In the genomic region with DNA sequence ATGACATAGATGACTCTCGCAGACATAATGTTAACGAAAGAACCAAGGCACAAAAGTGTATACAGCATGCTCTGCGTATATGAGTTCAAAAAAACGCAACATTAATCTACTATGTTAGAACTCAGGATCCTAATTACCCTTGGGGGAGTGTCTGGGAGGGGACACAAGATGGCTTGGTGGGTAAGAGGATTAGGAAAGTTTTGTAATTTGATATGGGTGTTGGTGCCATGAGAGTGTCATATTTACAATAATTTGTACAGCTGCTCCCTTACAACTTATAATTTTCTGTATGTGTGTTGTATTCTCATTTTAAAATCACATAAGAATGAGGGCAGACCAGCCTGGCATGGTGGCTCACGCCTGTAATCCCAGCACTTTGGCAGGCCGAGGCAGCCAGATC, we compare ENCODE assay signal across 1 cellular context.
TF ChIP-seq lines count a peak whose summit lies in the region.

No MANE protein-coding gene starts in this region.

TF ChIP-seq in HEK293, 187 proteins besides CTCF, POLR2A, EP300 and RAD21 (continued from another document):
- TF ChIP-seq, protein P1, sequence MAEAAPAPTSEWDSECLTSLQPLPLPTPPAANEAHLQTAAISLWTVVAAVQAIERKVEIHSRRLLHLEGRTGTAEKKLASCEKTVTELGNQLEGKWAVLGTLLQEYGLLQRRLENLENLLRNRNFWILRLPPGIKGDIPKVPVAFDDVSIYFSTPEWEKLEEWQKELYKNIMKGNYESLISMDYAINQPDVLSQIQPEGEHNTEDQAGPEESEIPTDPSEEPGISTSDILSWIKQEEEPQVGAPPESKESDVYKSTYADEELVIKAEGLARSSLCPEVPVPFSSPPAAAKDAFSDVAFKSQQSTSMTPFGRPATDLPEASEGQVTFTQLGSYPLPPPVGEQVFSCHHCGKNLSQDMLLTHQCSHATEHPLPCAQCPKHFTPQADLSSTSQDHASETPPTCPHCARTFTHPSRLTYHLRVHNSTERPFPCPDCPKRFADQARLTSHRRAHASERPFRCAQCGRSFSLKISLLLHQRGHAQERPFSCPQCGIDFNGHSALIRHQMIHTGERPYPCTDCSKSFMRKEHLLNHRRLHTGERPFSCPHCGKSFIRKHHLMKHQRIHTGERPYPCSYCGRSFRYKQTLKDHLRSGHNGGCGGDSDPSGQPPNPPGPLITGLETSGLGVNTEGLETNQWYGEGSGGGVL (tag by site-specific recombination; IDR thresholded peaks at IDR 0.05): no peak
- TF ChIP-seq, protein P2, sequence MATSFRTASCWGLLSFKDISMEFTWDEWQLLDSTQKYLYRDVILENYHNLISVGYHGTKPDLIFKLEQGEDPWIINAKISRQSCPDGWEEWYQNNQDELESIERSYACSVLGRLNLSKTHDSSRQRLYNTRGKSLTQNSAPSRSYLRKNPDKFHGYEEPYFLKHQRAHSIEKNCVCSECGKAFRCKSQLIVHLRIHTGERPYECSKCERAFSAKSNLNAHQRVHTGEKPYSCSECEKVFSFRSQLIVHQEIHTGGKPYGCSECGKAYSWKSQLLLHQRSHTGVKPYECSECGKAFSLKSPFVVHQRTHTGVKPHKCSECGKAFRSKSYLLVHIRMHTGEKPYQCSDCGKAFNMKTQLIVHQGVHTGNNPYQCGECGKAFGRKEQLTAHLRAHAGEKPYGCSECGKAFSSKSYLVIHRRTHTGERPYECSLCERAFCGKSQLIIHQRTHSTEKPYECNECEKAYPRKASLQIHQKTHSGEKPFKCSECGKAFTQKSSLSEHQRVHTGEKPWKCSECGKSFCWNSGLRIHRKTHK (tag by site-specific recombination; IDR thresholded peaks at IDR 0.05): no peak
- TF ChIP-seq KLF1 (tag by site-specific recombination; IDR thresholded peaks at IDR 0.05) (peak; percentile 67), FEZF1 (tag by site-specific recombination; IDR thresholded peaks at IDR 0.05) (no peak), SP7 (tag by site-specific recombination; IDR thresholded peaks at IDR 0.05) (peak; percentile 85), SCRT1 (tag by site-specific recombination; IDR thresholded peaks at IDR 0.05; ENCODE audit: borderline replicate concordance) (no peak)
- TF ChIP-seq, protein P3, sequence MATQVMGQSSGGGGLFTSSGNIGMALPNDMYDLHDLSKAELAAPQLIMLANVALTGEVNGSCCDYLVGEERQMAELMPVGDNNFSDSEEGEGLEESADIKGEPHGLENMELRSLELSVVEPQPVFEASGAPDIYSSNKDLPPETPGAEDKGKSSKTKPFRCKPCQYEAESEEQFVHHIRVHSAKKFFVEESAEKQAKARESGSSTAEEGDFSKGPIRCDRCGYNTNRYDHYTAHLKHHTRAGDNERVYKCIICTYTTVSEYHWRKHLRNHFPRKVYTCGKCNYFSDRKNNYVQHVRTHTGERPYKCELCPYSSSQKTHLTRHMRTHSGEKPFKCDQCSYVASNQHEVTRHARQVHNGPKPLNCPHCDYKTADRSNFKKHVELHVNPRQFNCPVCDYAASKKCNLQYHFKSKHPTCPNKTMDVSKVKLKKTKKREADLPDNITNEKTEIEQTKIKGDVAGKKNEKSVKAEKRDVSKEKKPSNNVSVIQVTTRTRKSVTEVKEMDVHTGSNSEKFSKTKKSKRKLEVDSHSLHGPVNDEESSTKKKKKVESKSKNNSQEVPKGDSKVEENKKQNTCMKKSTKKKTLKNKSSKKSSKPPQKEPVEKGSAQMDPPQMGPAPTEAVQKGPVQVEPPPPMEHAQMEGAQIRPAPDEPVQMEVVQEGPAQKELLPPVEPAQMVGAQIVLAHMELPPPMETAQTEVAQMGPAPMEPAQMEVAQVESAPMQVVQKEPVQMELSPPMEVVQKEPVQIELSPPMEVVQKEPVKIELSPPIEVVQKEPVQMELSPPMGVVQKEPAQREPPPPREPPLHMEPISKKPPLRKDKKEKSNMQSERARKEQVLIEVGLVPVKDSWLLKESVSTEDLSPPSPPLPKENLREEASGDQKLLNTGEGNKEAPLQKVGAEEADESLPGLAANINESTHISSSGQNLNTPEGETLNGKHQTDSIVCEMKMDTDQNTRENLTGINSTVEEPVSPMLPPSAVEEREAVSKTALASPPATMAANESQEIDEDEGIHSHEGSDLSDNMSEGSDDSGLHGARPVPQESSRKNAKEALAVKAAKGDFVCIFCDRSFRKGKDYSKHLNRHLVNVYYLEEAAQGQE (tag by site-specific recombination; IDR thresholded peaks at IDR 0.05): no peak
TF ChIP-seq in HEK293: peak in this region for 3.
